In the genomic region with DNA sequence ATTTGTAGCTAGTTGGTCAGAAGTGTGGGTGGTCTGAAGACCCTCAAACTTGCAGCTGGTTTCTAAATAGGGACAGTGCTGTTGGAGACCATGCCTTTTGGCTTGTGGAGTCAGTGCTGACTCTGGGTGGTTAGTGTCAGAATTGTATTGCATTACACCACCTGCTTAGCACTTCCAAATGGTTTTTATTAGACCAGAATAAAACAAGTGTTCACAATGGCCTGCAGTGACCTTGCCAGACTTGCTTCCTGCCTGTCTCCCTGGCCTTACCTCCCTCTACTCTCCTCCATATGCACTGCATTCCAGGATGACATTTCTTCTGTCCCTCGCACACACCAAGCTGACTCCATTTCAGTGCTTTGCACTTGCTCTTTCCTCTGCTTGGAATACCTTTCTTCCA, we compare ENCODE assay signal across 16 cellular contexts.
DNase-seq lines count a peak whose midpoint lies in the region; ATAC-seq, FAIRE-seq and TF ChIP-seq lines count a peak whose summit lies in the region.
"Had no signal": no experiment of that assay in that cellular context is flagged by ENCODE, and none has a peak within 500 bp of the region (broad histone marks: within the 10 kb centered on the region; RNA-seq: fewer than 3 reads in every experiment).

No MANE protein-coding gene starts in this region.

- no peak overlapping the region for H4K8ac ChIP-seq in mesendoderm (ENCODE audit: low read depth, low read length)

- H3K9ac ChIP-seq in HUES48 (ENCODE audit: low read depth, low read length) = no peak overlapping the region
- no peak overlapping the region for H3K9ac ChIP-seq in K562 (ENCODE audit: insufficient read depth in 1 of 2, low read depth in 2 of 2, low read length in 2 of 2)
- no peak overlapping the region for H3K9ac ChIP-seq in mesendoderm (ENCODE audit: low read length)
- H3K9ac ChIP-seq: parathyroid adenoma had no signal

- no peak for ATAC-seq in K562

- BruUV-seq in K562 (replicated peaks; lab: Mats Ljungman, UMichigan) = no TSS peak

- H3K4me2 ChIP-seq in K562 (ENCODE audit: insufficient read depth, low read length) (no peak overlapping the region), mesendoderm (ENCODE audit: low read length) (no peak overlapping the region)

- no peak overlapping the region for H3K23ac ChIP-seq in mesendoderm (ENCODE audit: low read length)

- H3K27me3 ChIP-seq in HUES48 (ENCODE audit: control insufficient read depth, insufficient read depth, low read length) (no peaks in the 10 kb centered on the region), K562 (ENCODE audit: control insufficient read depth in 2 of 2, insufficient read depth in 2 of 2, low read length in 2 of 2) (peaks cover 2 to 11% of the 10 kb centered on the region in 2 experiments; a peak in 2 of 5 replicates), mesendoderm (ENCODE audit: insufficient read depth, low read length, poor library complexity) (no peaks in the 10 kb centered on the region)

- in situ Hi-C loops in K562 (cut with MboI) = no loop called here

- H3K4me3 ChIP-seq in AG10803 (ENCODE audit: low read length) (no peak overlapping the region), HUES48 (ENCODE audit: low read depth, low read length) (no peak overlapping the region), K562 (no peak overlapping the region), mesendoderm (ENCODE audit: low read length) (no peak overlapping the region)
- H3K4me3 ChIP-seq: GM12878 had no signal

- H3K27ac ChIP-seq in HUES48 (ENCODE audit: low read depth, low read length) (peak overlapping the region; percentile 26), K562 (ENCODE audit: extremely low read depth, low read depth, low read length) (0 out of 3 replicates have a peak overlapping the region, but pooled peaks have one; percentile 21), mesendoderm (ENCODE audit: low read depth, low read length) (no peak overlapping the region)
- H3K27ac ChIP-seq: parathyroid adenoma had no signal

- no peak overlapping the region for H2BK15ac ChIP-seq in mesendoderm (replicated peaks; ENCODE audit: low read depth)

- H3K36me3 ChIP-seq in HUES48 (ENCODE audit: control insufficient read depth, insufficient read depth, low read length) = no peaks in the 10 kb centered on the region
- H3K36me3 ChIP-seq in K562 (ENCODE audit: control insufficient read depth, insufficient read depth, low read length) = no peaks in the 10 kb centered on the region
- H3K36me3 ChIP-seq in mesendoderm (ENCODE audit: control insufficient read depth, insufficient read depth, low read length) = no peaks in the 10 kb centered on the region

- H3K79me2 ChIP-seq in K562 (ENCODE audit: control insufficient read depth, insufficient read depth, low read length) (no peaks in the 10 kb centered on the region), mesendoderm (ENCODE audit: control insufficient read depth, insufficient read depth, low read length) (no peaks in the 10 kb centered on the region)
- H3K79me2 ChIP-seq: parathyroid adenoma had no signal

- H3K4me1 ChIP-seq in HUES48 (ENCODE audit: control insufficient read depth, insufficient read depth, low read length) = peaks cover 3% of the 10 kb centered on the region; the same call in 1 of the 2 replicates
- H3K4me1 ChIP-seq in K562 (replicated peaks in 1 of 2; ENCODE audit: control insufficient read depth in 2 of 2, insufficient read depth in 2 of 2, low read length in 2 of 2) = peaks cover 0 to 34% of the 10 kb centered on the region in 2 experiments; a peak in 3 of 5 replicates
- peaks cover 4% of the 10 kb centered on the region for H3K4me1 ChIP-seq in mesendoderm (ENCODE audit: control insufficient read depth, low read depth, low read length)
- H3K4me1 ChIP-seq: parathyroid adenoma had no signal

- intact Hi-C loops in K562 (cut with micrococcal nuclease) = no loop called here

- peak overlapping the region; percentile 28 for H2BK5ac ChIP-seq in mesendoderm (ENCODE audit: low read length)

- H3K9me3 ChIP-seq in HUES48 (ENCODE audit: control insufficient read depth, insufficient read depth, low read length) = no peaks in the 10 kb centered on the region
- H3K9me3 ChIP-seq in K562 (replicated peaks; ENCODE audit: control insufficient read depth, insufficient read depth, low read depth, low read length) = no peaks in the 10 kb centered on the region

- H2AFZ ChIP-seq in K562 (ENCODE audit: low read depth, low read length) = no peak overlapping the region
- H2AFZ ChIP-seq: parathyroid adenoma had no signal

- TF ChIP-seq EP300 in K562 (IDR thresholded peaks at IDR 0.05; ENCODE audit: low read length) = no peak

- no peak overlapping the region for H2BK120ac ChIP-seq in mesendoderm (ENCODE audit: low read depth, low read length)

- FAIRE-seq in K562 (lab: Jason Lieb, UNC) = no peak
- FAIRE-seq: frontal cortex, GM12878 had no signal

- no peak overlapping the region for H2AK5ac ChIP-seq in mesendoderm (ENCODE audit: low read length)

- TF ChIP-seq CTCF in AG10803 (conservative IDR thresholded peaks at IDR 0.05; ENCODE audit: low read length) (no peak), K562 (IDR thresholded peaks at IDR 0.05 in 2 of 3, conservative IDR thresholded peaks at IDR 0.05 in 1 of 3; ENCODE audit: insufficient read depth in 2 of 3, low read depth in 1 of 3, low read length in 3 of 3) (no peak)

- H3K56ac ChIP-seq in mesendoderm (ENCODE audit: low read length) = peak overlapping the region; percentile 17

- H4K5ac ChIP-seq in mesendoderm (ENCODE audit: low read length) = no peak overlapping the region

- H4K20me1 ChIP-seq in K562 (replicated peaks; ENCODE audit: control insufficient read depth, insufficient read depth, low read length) = no peaks in the 10 kb centered on the region

- H3K79me1 ChIP-seq in mesendoderm (ENCODE audit: low read length) = no peaks in the 10 kb centered on the region

- peak; percentile 61 for DNase-seq in AG10803 (ENCODE audit: low read depth)
- DNase-seq in K562 (ENCODE audit: extremely low read depth in 1 of 4, low spot score in 3 of 4) = no peak
- DNase-seq in mesendoderm = no peak
- no peak for DNase-seq in NCI-H226
- no peak for DNase-seq in HUDEP-2 (lab: John Stamatoyannopoulos, UW; ENCODE audit: unreplicated experiment in 76 of 76)
- no peak for DNase-seq in HT-29 (ENCODE audit: low spot score)
- DNase-seq in NCI-H2029 (lab: John Stamatoyannopoulos, UW) = no peak
- DNase-seq: activated T-cell treated with anti-CD3 and anti-CD28 coated beads, Interleukin-2, amount 50 U/mL, for 1 hour; DMS79; NCI-H1436; NCI-H510A; T-helper 17 cell had no signal

- H3K9me1 ChIP-seq in K562 (ENCODE audit: control insufficient read depth, insufficient read depth, low read length) = no peaks in the 10 kb centered on the region

- 40% methylated on average over 1 of the region's 1 CpG for WGBS in K562 (ENCODE audit: insufficient coverage, low coverage, missing lambda C conversion rate)
- WGBS in mesendoderm (ENCODE audit: extremely low coverage, insufficient coverage, low lambda C conversion rate) = no CpG with 5 or more reads among the region's 1 CpG

- CTCF ChIA-PET in K562 (lab: Yijun Ruan, JAX; ENCODE audit: low intra/inter-chr PET ratio) = no interaction called here

- TF ChIP-seq RAD21 in K562 (CRISPR knock-in tag; conservative IDR thresholded peaks at IDR 0.05 in 1 of 2, IDR thresholded peaks at IDR 0.05 in 1 of 2) = no peak

- no peak for TF ChIP-seq POLR2A in K562 (conservative IDR thresholded peaks at IDR 0.05)

- POLR2A ChIA-PET in K562 (lab: Yijun Ruan, JAX) = interaction anchor here (0.6 to 1.2 kb wide), 2 partner anchors 145 to 219 kb away, joined by 3 to 5 read pairs; no protein-coding TSS in a partner anchor

- no peak overlapping the region for H3K18ac ChIP-seq in mesendoderm (ENCODE audit: low read length)

- H3K4ac ChIP-seq in mesendoderm (ENCODE audit: low read depth, low read length) = no peak overlapping the region

TF ChIP-seq in K562, 482 proteins besides CTCF, POLR2A, EP300 and RAD21 (continues in another document):
- TF ChIP-seq DMBX1 (CRISPR knock-in tag; IDR thresholded peaks at IDR 0.05; ENCODE audit: borderline replicate concordance) (peak; percentile 19; the same call in 1 of the 2 replicates), MXD1 (CRISPR knock-in tag; IDR thresholded peaks at IDR 0.05; ENCODE audit: borderline replicate concordance, poor library complexity, severe bottlenecking) (no peak), PRDM10 (IDR thresholded peaks at IDR 0.05; ENCODE audit: partially characterized antibody) (no peak), SMAD1 (IDR thresholded peaks at IDR 0.05; ENCODE audit: low read depth, low read length, partially characterized antibody) (no peak), HNRNPUL1 (IDR thresholded peaks at IDR 0.05; ENCODE audit: low read length) (no peak), TBP (optimal IDR thresholded peaks at IDR 0.05; ENCODE audit: low read depth, low read length) (no peak), ZKSCAN8 (CRISPR knock-in tag; IDR thresholded peaks at IDR 0.05) (no peak), TEAD2 (tag; IDR thresholded peaks at IDR 0.05) (0 out of 2 replicates have a peak, but pooled peaks have one; percentile 18)
